Comparison of ENCODE assay signal across 14 cellular contexts in the genomic region with DNA sequence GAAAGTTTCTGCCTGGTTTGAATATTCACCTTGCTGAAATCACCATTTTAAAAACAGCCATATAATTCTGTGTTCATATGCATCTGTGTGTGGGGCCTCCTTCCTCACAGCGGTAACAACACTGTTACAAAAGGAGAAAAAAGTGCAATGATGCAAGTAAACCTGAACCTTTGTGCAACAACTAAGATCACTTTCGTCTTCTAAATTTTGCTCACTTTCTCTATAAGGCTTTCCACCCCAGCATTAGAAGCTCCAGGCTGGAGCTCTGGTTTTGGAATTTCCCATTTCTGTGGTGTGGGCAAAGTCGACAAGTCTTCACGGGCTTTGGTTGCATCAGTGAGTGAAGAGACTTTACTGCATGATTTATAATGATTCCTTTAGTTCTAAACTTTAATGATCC. TPM values are rescaled to one million over a fixed set of nuclear protein-coding genes. Genes with fewer than 3 reads are reported as not detected.
DNase-seq lines count a peak whose midpoint lies in the region; ATAC-seq and TF ChIP-seq lines count a peak whose summit lies in the region.
"Had no signal": no experiment of that assay in that cellular context is flagged by ENCODE, and none has a peak within 500 bp of the region (broad histone marks: within the 10 kb centered on the region; RNA-seq: fewer than 3 reads in every experiment).

No MANE protein-coding gene starts in this region.

- no peak for TF ChIP-seq EP300 in ovary (IDR thresholded peaks at IDR 0.05)

- intact Hi-C loops in Panc1 (cut with micrococcal nuclease; ENCODE audit: unreplicated experiment), result no loop called here
- intact Hi-C loops in cardiac septum (cut with DNase I), result no loop called here
- intact Hi-C loops in ovary (cut with DNase I), result no loop called here

- POLR2A ChIA-PET in Panc1 (lab: Charles Lee), result no interaction called here

- no peak for TF ChIP-seq POLR2A in ovary (IDR thresholded peaks at IDR 0.05)

- DNase-seq in Panc1 (ENCODE audit: low read depth, low spot score), result no peak
- no peak for DNase-seq in H7
- no peak for DNase-seq in cardiac septum (ENCODE audit: low spot score)
- no peak for DNase-seq in ovary
- no peak for DNase-seq in NCI-H524 (lab: John Stamatoyannopoulos, UW)
- DNase-seq: activated CD8-positive, alpha-beta memory T cell treated with anti-CD3 and anti-CD28 coated beads for 24 hours; hippocampal formation; natural killer cell; NCI-H1092; NK-92 treated with Interleukin-12 subunit alpha and Interleukin-12 subunit beta, amount 100 ng/mL, for 24 hours; T-helper 17 cell had no signal

- H3K27ac ChIP-seq in Panc1 (ENCODE audit: low read length), result peak overlapping the region; percentile 98
- H3K27ac ChIP-seq in ovary, result no peak overlapping the region

- H3K27ac Mint-ChIP-seq in nephron, result peak overlapping the region; percentile 80 to 90 (median 87)
- H3K27ac Mint-ChIP-seq: natural killer cell, T-helper 17 cell had no signal

- H3K36me3 Mint-ChIP-seq in nephron (ENCODE audit: low read depth), result no peaks in the 10 kb centered on the region
- H3K36me3 Mint-ChIP-seq: natural killer cell had no signal

- no peaks in the 10 kb centered on the region for H3K9me3 Mint-ChIP-seq in nephron
- H3K9me3 Mint-ChIP-seq: natural killer cell had no signal

- H3K36me3 ChIP-seq in Panc1 (ENCODE audit: control insufficient read depth, insufficient read depth, low read length) (no peaks in the 10 kb centered on the region), H7 (replicated peaks; ENCODE audit: control insufficient read depth, insufficient read depth, low read length) (no peaks in the 10 kb centered on the region), ovary (no peaks in the 10 kb centered on the region)

- no peak overlapping the region for H3K4me3 Mint-ChIP-seq in nephron
- H3K4me3 Mint-ChIP-seq: natural killer cell, T-helper 17 cell had no signal

- H3K9me3 ChIP-seq in Panc1 (ENCODE audit: control insufficient read depth, insufficient read depth, low read depth, low read length) (no peaks in the 10 kb centered on the region), ovary (no peaks in the 10 kb centered on the region)

- no peaks in the 10 kb centered on the region for H3K27me3 Mint-ChIP-seq in nephron (ENCODE audit: low read depth)

- WGBS in ovary, 3 donors, result 92 to 96% (median 94%) methylated on average over 4 of the region's 4 CpGs

- in situ Hi-C loops in Panc1 (cut with HindIII; ENCODE audit: low pct_unique_long_range_greater_than_20kb, low sequenced_read_pairs), result no loop called here

- ATAC-seq in GM19043 (IDR thresholded peaks at IDR 0.05; ENCODE audit: low read depth, unreplicated experiment), result peak; percentile 40
- peak; percentile 59 for ATAC-seq in HG02798 (IDR thresholded peaks at IDR 0.05; ENCODE audit: poor library complexity, unreplicated experiment)
- ATAC-seq in Panc1, result no peak
- ATAC-seq: natural killer cell, T-helper 17 cell had no signal

- H3K4me3 ChIP-seq in Panc1 (ENCODE audit: low read depth in 2 of 2, low read length in 2 of 2) (peak overlapping the region in 1 of 2 experiments; percentile 32; a peak in 2 of 4 replicates), H7 (ENCODE audit: insufficient read depth, low read depth, low read length) (no peak overlapping the region), ovary (no peak overlapping the region)

- no peak for TF ChIP-seq CTCF in Panc1 (IDR thresholded peaks at IDR 0.05)
- no peak for TF ChIP-seq CTCF in nephron (IDR thresholded peaks at IDR 0.05; ENCODE audit: unreplicated experiment in 3 of 3)
- TF ChIP-seq CTCF in ovary (IDR thresholded peaks at IDR 0.05), result no peak

- peaks cover 50% of the 10 kb centered on the region for H3K4me1 Mint-ChIP-seq in nephron
- H3K4me1 Mint-ChIP-seq: natural killer cell had no signal

- CTCF ChIA-PET in Panc1 (lab: Charles Lee), result no interaction called here

- BruUV-seq in Panc1 (replicated peaks; lab: Mats Ljungman, UMichigan), result no TSS peak

- H3K27me3 ChIP-seq in Panc1 (ENCODE audit: control insufficient read depth, insufficient read depth, low read length), result no peaks in the 10 kb centered on the region
- H3K27me3 ChIP-seq in H7 (ENCODE audit: control insufficient read depth, insufficient read depth, low read length), result no peaks in the 10 kb centered on the region
- H3K27me3 ChIP-seq in ovary, result no peaks in the 10 kb centered on the region

- peaks cover 66% of the 10 kb centered on the region for H3K4me1 ChIP-seq in Panc1 (ENCODE audit: control insufficient read depth, insufficient read depth, low read length)
- peaks cover 10% of the 10 kb centered on the region for H3K4me1 ChIP-seq in ovary (ENCODE audit: insufficient read depth)

RNA-seq across cellular contexts. Expression of gene FGD6, which starts 18.4 kb away (rescaled TPM):
- total RNA-seq in Panc1 (2021; ENCODE audit: unreplicated experiment) (28.3 TPM), cardiac septum (19.9 TPM), ovary (10 to 100 TPM in 6 of 7 donors, 1 to 10 TPM in 1; 7.0 to 18.7 (median 15.8) TPM)
- polyA plus RNA-seq in Panc1 (2012; ENCODE audit: insufficient read length), result 9.2 TPM
- total RNA-seq in H7 (2014; rRNA removed; shearing (Covaris generic)), result 11.1 and 16.1 TPM in 2 replicates
- 1 to 10 TPM; 4.5 to 5.3 TPM for polyA plus RNA-seq in ovary

RNA-seq across cellular contexts. Expression of gene VEZT, which starts 18.7 kb away (rescaled TPM):
- 70.6 TPM for total RNA-seq in Panc1 (2021; ENCODE audit: unreplicated experiment)
- 35.8 TPM for polyA plus RNA-seq in Panc1 (2012; ENCODE audit: insufficient read length)
- 53.3 and 61.3 TPM in 2 replicates for total RNA-seq in H7 (2014; rRNA removed; shearing (Covaris generic))
- total RNA-seq in cardiac septum, result 77.4 TPM
- total RNA-seq in ovary, result 10 to 100 TPM; 52.1 to 67.7 (median 53.5) TPM
- polyA plus RNA-seq in ovary, result 10 to 100 TPM; 31.2 to 46.4 TPM
